Comparison of ENCODE assay signal across 1 cellular context in the genomic region with DNA sequence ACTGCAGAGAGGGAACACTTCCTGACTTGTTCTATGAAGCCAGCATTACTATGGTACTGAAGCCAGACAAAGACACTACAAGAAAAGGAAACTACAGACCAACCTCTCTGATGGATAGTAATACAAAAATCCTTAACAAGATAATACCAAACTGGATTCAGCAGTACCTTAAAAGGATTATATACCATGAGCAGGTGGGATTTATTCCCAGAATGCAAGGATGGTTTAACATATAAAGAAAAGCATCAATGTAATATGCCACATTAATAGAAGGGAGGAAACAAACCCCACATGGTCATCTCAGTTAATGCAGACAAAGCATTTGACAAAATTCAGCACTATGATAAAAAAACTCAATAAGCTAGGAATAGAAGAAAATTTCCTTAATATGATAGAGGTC.
TF ChIP-seq lines count a peak whose summit lies in the region.

No MANE protein-coding gene starts in this region.

TF ChIP-seq in K562, 482 proteins besides CTCF, POLR2A, EP300 and RAD21 (continued from another document):
- TF ChIP-seq, protein P1, sequence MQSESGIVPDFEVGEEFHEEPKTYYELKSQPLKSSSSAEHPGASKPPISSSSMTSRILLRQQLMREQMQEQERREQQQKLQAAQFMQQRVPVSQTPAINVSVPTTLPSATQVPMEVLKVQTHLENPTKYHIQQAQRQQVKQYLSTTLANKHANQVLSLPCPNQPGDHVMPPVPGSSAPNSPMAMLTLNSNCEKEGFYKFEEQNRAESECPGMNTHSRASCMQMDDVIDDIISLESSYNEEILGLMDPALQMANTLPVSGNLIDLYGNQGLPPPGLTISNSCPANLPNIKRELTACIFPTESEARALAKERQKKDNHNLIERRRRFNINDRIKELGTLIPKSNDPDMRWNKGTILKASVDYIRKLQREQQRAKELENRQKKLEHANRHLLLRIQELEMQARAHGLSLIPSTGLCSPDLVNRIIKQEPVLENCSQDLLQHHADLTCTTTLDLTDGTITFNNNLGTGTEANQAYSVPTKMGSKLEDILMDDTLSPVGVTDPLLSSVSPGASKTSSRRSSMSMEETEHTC (IDR thresholded peaks at IDR 0.05), result no peak
- TF ChIP-seq SMARCB1 (IDR thresholded peaks at IDR 0.05; ENCODE audit: insufficient read length, low read depth), result no peak
- no peak for TF ChIP-seq CXXC5 (CRISPR knock-in tag; IDR thresholded peaks at IDR 0.05)
- TF ChIP-seq NBN (IDR thresholded peaks at IDR 0.05; ENCODE audit: low read depth), result no peak
- no peak for TF ChIP-seq HMGN3 (IDR thresholded peaks at IDR 0.05; ENCODE audit: borderline replicate concordance, extremely low read depth, insufficient read length, low read depth, low read length)
- TF ChIP-seq TRIM24 (IDR thresholded peaks at IDR 0.05), result 0 out of 4 replicates have a peak, but pooled peaks of 1 of the 2 experiments have one; percentile 28
- TF ChIP-seq WHSC1 (IDR thresholded peaks at IDR 0.05; ENCODE audit: low read length), result no peak
- no peak for TF ChIP-seq MCM3 (IDR thresholded peaks at IDR 0.05)
- TF ChIP-seq CREB1 (IDR thresholded peaks at IDR 0.05), result no peak
- no peak for TF ChIP-seq CREB1 (CRISPR knock-in tag; IDR thresholded peaks at IDR 0.05)
- TF ChIP-seq ZNF384 (IDR thresholded peaks at IDR 0.05; ENCODE audit: low read depth, low read length), result no peak
- TF ChIP-seq ZNF316 (IDR thresholded peaks at IDR 0.05), result no peak
- no peak for TF ChIP-seq NFIX (CRISPR knock-in tag; IDR thresholded peaks at IDR 0.05; ENCODE audit: low read depth)
- peak; percentile 94 for TF ChIP-seq ZNF445 (CRISPR knock-in tag; IDR thresholded peaks at IDR 0.05; ENCODE audit: low read depth)
- TF ChIP-seq PYGO2 (tag; IDR thresholded peaks at IDR 0.05), result no peak
- TF ChIP-seq MTF1 (CRISPR knock-in tag; IDR thresholded peaks at IDR 0.05; ENCODE audit: borderline replicate concordance), result no peak
- TF ChIP-seq ZNF324 (CRISPR knock-in tag; IDR thresholded peaks at IDR 0.05), result peak; percentile 98
- TF ChIP-seq XRCC3 (IDR thresholded peaks at IDR 0.05), result 0 out of 2 replicates have a peak, but pooled peaks have one; percentile 18
- no peak for TF ChIP-seq BRD9 (IDR thresholded peaks at IDR 0.05; ENCODE audit: low read depth, partially characterized antibody)
- no peak for TF ChIP-seq E2F6 (IDR thresholded peaks at IDR 0.05; ENCODE audit: borderline replicate concordance in 1 of 2, extremely low read depth in 1 of 2, insufficient read depth in 1 of 2, insufficient read length in 1 of 2, low read depth in 1 of 2, low read length in 1 of 2, poor library complexity in 1 of 2, severe bottlenecking in 1 of 2)
- no peak for TF ChIP-seq RBM22 (IDR thresholded peaks at IDR 0.05; ENCODE audit: low read depth, low read length, poor library complexity, severe bottlenecking)
- TF ChIP-seq FOXK2 (conservative IDR thresholded peaks at IDR 0.05 in 1 of 2, IDR thresholded peaks at IDR 0.05 in 1 of 2; ENCODE audit: low read depth in 2 of 2), result no peak
- no peak for TF ChIP-seq SAP30 (IDR thresholded peaks at IDR 0.05; ENCODE audit: borderline replicate concordance, insufficient read depth, low read depth, low read length, poor library complexity, severe bottlenecking)
- no peak for TF ChIP-seq RBM25 (IDR thresholded peaks at IDR 0.05; ENCODE audit: low read depth, low read length, severe bottlenecking)
- TF ChIP-seq MEIS2 (IDR thresholded peaks at IDR 0.05; ENCODE audit: partially characterized antibody), result no peak
- TF ChIP-seq, protein P2, sequence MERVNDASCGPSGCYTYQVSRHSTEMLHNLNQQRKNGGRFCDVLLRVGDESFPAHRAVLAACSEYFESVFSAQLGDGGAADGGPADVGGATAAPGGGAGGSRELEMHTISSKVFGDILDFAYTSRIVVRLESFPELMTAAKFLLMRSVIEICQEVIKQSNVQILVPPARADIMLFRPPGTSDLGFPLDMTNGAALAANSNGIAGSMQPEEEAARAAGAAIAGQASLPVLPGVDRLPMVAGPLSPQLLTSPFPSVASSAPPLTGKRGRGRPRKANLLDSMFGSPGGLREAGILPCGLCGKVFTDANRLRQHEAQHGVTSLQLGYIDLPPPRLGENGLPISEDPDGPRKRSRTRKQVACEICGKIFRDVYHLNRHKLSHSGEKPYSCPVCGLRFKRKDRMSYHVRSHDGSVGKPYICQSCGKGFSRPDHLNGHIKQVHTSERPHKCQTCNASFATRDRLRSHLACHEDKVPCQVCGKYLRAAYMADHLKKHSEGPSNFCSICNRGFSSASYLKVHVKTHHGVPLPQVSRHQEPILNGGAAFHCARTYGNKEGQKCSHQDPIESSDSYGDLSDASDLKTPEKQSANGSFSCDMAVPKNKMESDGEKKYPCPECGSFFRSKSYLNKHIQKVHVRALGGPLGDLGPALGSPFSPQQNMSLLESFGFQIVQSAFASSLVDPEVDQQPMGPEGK (CRISPR knock-in tag; IDR thresholded peaks at IDR 0.05; ENCODE audit: borderline replicate concordance), result no peak
- no peak for TF ChIP-seq TAF15 (IDR thresholded peaks at IDR 0.05; ENCODE audit: low read depth, low read length)
- TF ChIP-seq, protein P3, sequence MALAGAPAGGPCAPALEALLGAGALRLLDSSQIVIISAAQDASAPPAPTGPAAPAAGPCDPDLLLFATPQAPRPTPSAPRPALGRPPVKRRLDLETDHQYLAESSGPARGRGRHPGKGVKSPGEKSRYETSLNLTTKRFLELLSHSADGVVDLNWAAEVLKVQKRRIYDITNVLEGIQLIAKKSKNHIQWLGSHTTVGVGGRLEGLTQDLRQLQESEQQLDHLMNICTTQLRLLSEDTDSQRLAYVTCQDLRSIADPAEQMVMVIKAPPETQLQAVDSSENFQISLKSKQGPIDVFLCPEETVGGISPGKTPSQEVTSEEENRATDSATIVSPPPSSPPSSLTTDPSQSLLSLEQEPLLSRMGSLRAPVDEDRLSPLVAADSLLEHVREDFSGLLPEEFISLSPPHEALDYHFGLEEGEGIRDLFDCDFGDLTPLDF (CRISPR knock-in tag; IDR thresholded peaks at IDR 0.05), result no peak
- TF ChIP-seq ZNF668 (CRISPR knock-in tag; IDR thresholded peaks at IDR 0.05), result no peak
- TF ChIP-seq SREBF1 (IDR thresholded peaks at IDR 0.05; ENCODE audit: borderline replicate concordance, low read depth, low read length), result no peak
- no peak for TF ChIP-seq CBX5 (IDR thresholded peaks at IDR 0.05; ENCODE audit: borderline replicate concordance, low read depth)
- peak; percentile 81 for TF ChIP-seq TRIM28 (IDR thresholded peaks at IDR 0.05)
